1 cellular context compared by ENCODE assay signal in the genomic region with DNA sequence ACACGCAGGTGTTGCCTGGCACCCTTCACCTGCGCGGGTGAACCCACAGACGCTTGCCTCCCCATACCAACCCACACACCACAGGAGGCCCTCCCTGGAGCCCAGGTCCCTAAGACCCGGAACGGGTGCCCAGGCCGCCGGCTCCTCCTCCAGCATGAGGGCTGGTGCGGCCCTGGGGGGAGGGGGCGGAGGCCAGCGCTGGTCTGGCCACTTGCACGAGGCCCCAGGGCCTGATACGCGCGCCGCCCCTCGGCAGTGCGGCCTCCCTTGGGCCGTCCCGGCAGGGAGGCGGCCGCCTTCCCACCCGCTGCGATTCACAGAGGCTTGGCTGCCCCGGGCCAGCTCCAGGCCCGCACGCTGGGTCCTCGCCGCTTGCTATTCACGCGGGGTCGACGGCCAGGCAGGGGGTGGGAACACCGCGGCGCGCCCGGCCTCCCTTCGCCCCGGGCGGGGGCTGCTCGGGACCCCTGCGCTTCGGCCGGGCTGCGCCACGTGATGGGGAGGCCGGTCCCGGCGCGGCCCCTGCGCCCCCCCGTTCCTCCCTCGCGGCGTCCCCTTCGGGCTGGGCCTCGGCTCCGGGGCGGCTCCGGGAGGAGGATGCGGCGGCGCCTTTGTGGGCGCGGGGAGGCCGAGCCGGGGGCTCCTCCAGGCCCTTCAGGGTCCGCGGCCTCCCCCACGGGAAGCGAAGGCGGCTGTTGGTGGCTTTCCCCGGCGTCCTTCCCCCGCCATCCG.
TF ChIP-seq lines count a peak whose summit lies in the region.

No MANE protein-coding gene starts in this region.

TF ChIP-seq in HEK293, 187 proteins besides CTCF, POLR2A, EP300 and RAD21 (continued from another document):
- TF ChIP-seq ZNF529 (tag by site-specific recombination; IDR thresholded peaks at IDR 0.05; ENCODE audit: insufficient replicate concordance) (no peak), ZNF76 (tag by site-specific recombination; IDR thresholded peaks at IDR 0.05; ENCODE audit: borderline replicate concordance, low read depth) (peak; percentile 37; the same call in 1 of the 2 replicates), ZBTB26 (tag by site-specific recombination; optimal IDR thresholded peaks at IDR 0.05) (peak; percentile 77), ZNF530 (tag by site-specific recombination; IDR thresholded peaks at IDR 0.05; ENCODE audit: low read depth) (no peak), ZNF2 (tag by site-specific recombination; IDR thresholded peaks at IDR 0.05) (no peak), MYNN (tag by site-specific recombination; IDR thresholded peaks at IDR 0.05; ENCODE audit: borderline replicate concordance) (0 out of 2 replicates have a peak, but pooled peaks have one; percentile 4), KLF10 (tag by site-specific recombination; IDR thresholded peaks at IDR 0.05) (peak; percentile 28; the same call in 1 of the 2 replicates), KLF9 (tag by site-specific recombination; IDR thresholded peaks at IDR 0.05; ENCODE audit: low read depth) (peak; percentile 55; the same call in 1 of the 2 replicates)
- TF ChIP-seq, protein P1, sequence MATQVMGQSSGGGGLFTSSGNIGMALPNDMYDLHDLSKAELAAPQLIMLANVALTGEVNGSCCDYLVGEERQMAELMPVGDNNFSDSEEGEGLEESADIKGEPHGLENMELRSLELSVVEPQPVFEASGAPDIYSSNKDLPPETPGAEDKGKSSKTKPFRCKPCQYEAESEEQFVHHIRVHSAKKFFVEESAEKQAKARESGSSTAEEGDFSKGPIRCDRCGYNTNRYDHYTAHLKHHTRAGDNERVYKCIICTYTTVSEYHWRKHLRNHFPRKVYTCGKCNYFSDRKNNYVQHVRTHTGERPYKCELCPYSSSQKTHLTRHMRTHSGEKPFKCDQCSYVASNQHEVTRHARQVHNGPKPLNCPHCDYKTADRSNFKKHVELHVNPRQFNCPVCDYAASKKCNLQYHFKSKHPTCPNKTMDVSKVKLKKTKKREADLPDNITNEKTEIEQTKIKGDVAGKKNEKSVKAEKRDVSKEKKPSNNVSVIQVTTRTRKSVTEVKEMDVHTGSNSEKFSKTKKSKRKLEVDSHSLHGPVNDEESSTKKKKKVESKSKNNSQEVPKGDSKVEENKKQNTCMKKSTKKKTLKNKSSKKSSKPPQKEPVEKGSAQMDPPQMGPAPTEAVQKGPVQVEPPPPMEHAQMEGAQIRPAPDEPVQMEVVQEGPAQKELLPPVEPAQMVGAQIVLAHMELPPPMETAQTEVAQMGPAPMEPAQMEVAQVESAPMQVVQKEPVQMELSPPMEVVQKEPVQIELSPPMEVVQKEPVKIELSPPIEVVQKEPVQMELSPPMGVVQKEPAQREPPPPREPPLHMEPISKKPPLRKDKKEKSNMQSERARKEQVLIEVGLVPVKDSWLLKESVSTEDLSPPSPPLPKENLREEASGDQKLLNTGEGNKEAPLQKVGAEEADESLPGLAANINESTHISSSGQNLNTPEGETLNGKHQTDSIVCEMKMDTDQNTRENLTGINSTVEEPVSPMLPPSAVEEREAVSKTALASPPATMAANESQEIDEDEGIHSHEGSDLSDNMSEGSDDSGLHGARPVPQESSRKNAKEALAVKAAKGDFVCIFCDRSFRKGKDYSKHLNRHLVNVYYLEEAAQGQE (tag by site-specific recombination; IDR thresholded peaks at IDR 0.05), result no peak
- TF ChIP-seq, protein P2, sequence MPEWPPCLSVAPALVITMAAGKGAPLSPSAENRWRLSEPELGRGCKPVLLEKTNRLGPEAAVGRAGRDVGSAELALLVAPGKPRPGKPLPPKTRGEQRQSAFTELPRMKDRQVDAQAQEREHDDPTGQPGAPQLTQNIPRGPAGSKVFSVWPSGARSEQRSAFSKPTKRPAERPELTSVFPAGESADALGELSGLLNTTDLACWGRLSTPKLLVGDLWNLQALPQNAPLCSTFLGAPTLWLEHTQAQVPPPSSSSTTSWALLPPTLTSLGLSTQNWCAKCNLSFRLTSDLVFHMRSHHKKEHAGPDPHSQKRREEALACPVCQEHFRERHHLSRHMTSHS (tag by site-specific recombination; IDR thresholded peaks at IDR 0.05), result no peak
